Comparison of ENCODE assay signal across 9 cellular contexts in the genomic region with DNA sequence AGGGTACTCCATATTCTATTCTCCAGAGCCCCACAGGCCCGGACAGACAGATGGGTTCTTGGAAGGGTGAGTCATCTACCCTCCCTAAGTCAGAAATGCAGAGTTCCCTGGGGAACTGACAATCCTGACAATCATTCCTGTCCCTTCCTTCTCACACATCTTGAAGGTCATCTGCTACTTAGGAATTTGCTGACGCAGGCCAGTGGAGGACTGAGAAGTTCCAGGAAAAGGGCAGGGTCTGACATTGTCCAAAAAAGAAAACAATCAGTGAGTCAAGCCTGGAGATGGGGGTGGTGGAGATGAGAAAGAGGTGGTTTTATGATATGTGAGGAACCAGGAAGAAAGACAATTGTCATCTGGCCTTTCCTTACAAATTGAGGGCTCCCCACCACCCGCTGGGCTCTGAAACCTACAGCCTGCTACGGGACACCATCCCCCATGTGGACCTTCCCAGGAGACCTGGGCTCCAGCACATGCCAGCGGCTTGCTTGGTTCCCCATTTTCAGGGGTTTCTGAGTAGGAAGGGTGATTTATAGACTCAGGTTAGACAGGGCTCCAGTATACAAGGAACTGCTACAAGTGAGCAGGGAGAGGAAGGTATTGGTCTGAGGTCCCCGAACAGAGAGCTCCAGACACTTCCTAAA. TPM values are rescaled to one million over a fixed set of nuclear protein-coding genes. Genes with fewer than 3 reads are reported as not detected.
DNase-seq lines count a peak whose midpoint lies in the region; ATAC-seq and TF ChIP-seq lines count a peak whose summit lies in the region.
"Had no signal": no experiment of that assay in that cellular context is flagged by ENCODE, and none has a peak within 500 bp of the region (broad histone marks: within the 10 kb centered on the region; RNA-seq: fewer than 3 reads in every experiment).

No MANE protein-coding gene starts in this region.

- H3K27me3 ChIP-seq in PC-3 (ENCODE audit: low read length) = no peaks in the 10 kb centered on the region
- H3K27me3 ChIP-seq in esophagus muscularis mucosa = no peaks in the 10 kb centered on the region
- no peaks in the 10 kb centered on the region for H3K27me3 ChIP-seq in trophoblast cell (ENCODE audit: insufficient read depth, low read length)

- peak overlapping the region; percentile 68 for H3K14ac ChIP-seq in trophoblast cell (ENCODE audit: low read length)

- H3K36me3 ChIP-seq in PC-3 (ENCODE audit: low read depth, low read length) (peaks cover 48% of the 10 kb centered on the region), esophagus muscularis mucosa (peaks cover 8 to 39% (median 33%) of the 10 kb centered on the region in 4 donors), trophoblast cell (ENCODE audit: control insufficient read depth in 1 of 2, insufficient read depth in 2 of 2, low read length in 2 of 2) (peaks cover 8 to 10% of the 10 kb centered on the region in 2 experiments)

- CTCF ChIA-PET in PC-3 (lab: Charles Lee) = no interaction called here

- H3K79me2 ChIP-seq in PC-3 (ENCODE audit: low read length) (peaks cover 96% of the 10 kb centered on the region), trophoblast cell (ENCODE audit: control insufficient read depth, insufficient read depth, low read length, poor library complexity) (peaks cover 6% of the 10 kb centered on the region)

- H2AFZ ChIP-seq in PC-3 (ENCODE audit: low read length) = no peak overlapping the region
- H2AFZ ChIP-seq in trophoblast cell (ENCODE audit: insufficient read depth, low read length, poor library complexity) = no peak overlapping the region

- peak overlapping the region; percentile 39 for H3K4ac ChIP-seq in trophoblast cell (ENCODE audit: low read depth, low read length)

- H4K12ac ChIP-seq in trophoblast cell (ENCODE audit: low read depth, low read length) = no peak overlapping the region

- peak overlapping the region; percentile 55 for H3K4me2 ChIP-seq in PC-3 (ENCODE audit: low read length)
- no peak overlapping the region for H3K4me2 ChIP-seq in trophoblast cell (ENCODE audit: low read length)

- TF ChIP-seq EP300 in esophagus muscularis mucosa (IDR thresholded peaks at IDR 0.05) = peak; percentile 83

- H4K8ac ChIP-seq in trophoblast cell (ENCODE audit: low read depth, low read length) = peak overlapping the region; percentile 78

- no peak overlapping the region for H3K23ac ChIP-seq in trophoblast cell (ENCODE audit: low read length)

- no peak for TF ChIP-seq CTCF in PC-3 (conservative IDR thresholded peaks at IDR 0.05; ENCODE audit: low read depth, low read length)
- no peak for TF ChIP-seq CTCF in esophagus muscularis mucosa (IDR thresholded peaks at IDR 0.05)

- intact Hi-C loops in PC-3 (cut with micrococcal nuclease) (loop anchor here (2.0 kb wide), 1 partner anchor 13 kb away; the partner anchor contains the start of gene CD59), esophagus muscularis mucosa (cut with DNase I) (no loop called here)

- no peaks in the 10 kb centered on the region for H3K9me2 ChIP-seq in PC-3 (replicated peaks; ENCODE audit: low read length)

- peak overlapping the region; percentile 25 for H2BK12ac ChIP-seq in trophoblast cell (ENCODE audit: low read length)

- H3K4me3 ChIP-seq in PC-3 (ENCODE audit: low read length) (peak overlapping the region; percentile 12; the same call in 1 of the 2 replicates), esophagus muscularis mucosa (no peak overlapping the region), trophoblast cell (ENCODE audit: low read depth, low read length) (no peak overlapping the region)

- H3K4me1 ChIP-seq in PC-3 (ENCODE audit: insufficient read depth, low read length) (peaks cover 68% of the 10 kb centered on the region), esophagus muscularis mucosa (peaks cover 72 to 86% (median 77%) of the 10 kb centered on the region in 4 donors), trophoblast cell (ENCODE audit: control insufficient read depth in 1 of 2, insufficient read depth in 2 of 2, low read length in 2 of 2) (peaks cover 27 to 38% of the 10 kb centered on the region in 2 experiments)

- TF ChIP-seq POLR2A in esophagus muscularis mucosa (IDR thresholded peaks at IDR 0.05; ENCODE audit: low read depth) = no peak

- H3K18ac ChIP-seq in trophoblast cell (ENCODE audit: low read length) = peak overlapping the region; percentile 73

- peaks cover 31% of the 10 kb centered on the region for H3K79me1 ChIP-seq in trophoblast cell (ENCODE audit: low read length)

- no TSS peak for BruUV-seq in PC-3 (replicated peaks; lab: Mats Ljungman, UMichigan)

- H3F3A ChIP-seq in PC-3 (ENCODE audit: low read length, unreplicated experiment) = peaks cover 8% of the 10 kb centered on the region

- peak; percentile 80 for DNase-seq in PC-3
- DNase-seq in esophagus muscularis mucosa (ENCODE audit: extremely low spot score) = no peak
- DNase-seq in trophoblast cell = peak; percentile 94 to 98
- no peak for DNase-seq in HuH-7.5 (ENCODE audit: low spot score)
- no peak for DNase-seq in DMS53 treated with DMSO at 0.1 percent for 48 hours (lab: John Stamatoyannopoulos, UW; ENCODE audit: unreplicated experiment)
- DNase-seq in NCI-H2107 treated with DMSO at 0.1 percent for 48 hours (lab: John Stamatoyannopoulos, UW; ENCODE audit: unreplicated experiment) = no peak

- peaks cover 8% of the 10 kb centered on the region; the same call in 1 of the 2 replicates for H4K20me1 ChIP-seq in PC-3 (ENCODE audit: low read length)

- POLR2A ChIA-PET in PC-3 (lab: Charles Lee; ENCODE audit: unreplicated experiment) = no interaction called here

- ATAC-seq in GM21529 (IDR thresholded peaks at IDR 0.05; ENCODE audit: unreplicated experiment) = peak; percentile 27
- peak; percentile 35 for ATAC-seq in PC-3
- ATAC-seq in HG02870 (IDR thresholded peaks at IDR 0.05; ENCODE audit: unreplicated experiment) = no peak

- peak overlapping the region; percentile 67 for H2BK120ac ChIP-seq in trophoblast cell (ENCODE audit: insufficient read depth, low read length, poor library complexity)

- H2BK5ac ChIP-seq in trophoblast cell (ENCODE audit: low read depth, low read length, poor library complexity) = peak overlapping the region; percentile 86

- peak overlapping the region; percentile 7 for H2AK5ac ChIP-seq in trophoblast cell (ENCODE audit: low read length)

- H3K9me3 ChIP-seq in PC-3 (ENCODE audit: low read length) (no peaks in the 10 kb centered on the region), esophagus muscularis mucosa (no peaks in the 10 kb centered on the region), trophoblast cell (ENCODE audit: insufficient read depth, low read depth, low read length) (no peaks in the 10 kb centered on the region)

- H3K27ac ChIP-seq in PC-3 (ENCODE audit: low read length) = peak overlapping the region; percentile 99
- peak overlapping the region; percentile 67 to 83 (median 79) for H3K27ac ChIP-seq in esophagus muscularis mucosa (replicated peaks in 1 of 4)
- H3K27ac ChIP-seq in trophoblast cell (ENCODE audit: low read depth, low read length) = peak overlapping the region; percentile 90

- peak overlapping the region; percentile 86 for H4K91ac ChIP-seq in trophoblast cell (ENCODE audit: low read depth, low read length)

- 53% methylated on average over 6 of the region's 6 CpGs for WGBS in esophagus muscularis mucosa
- WGBS in trophoblast cell (ENCODE audit: extremely low coverage, insufficient coverage, insufficient read length) = no CpG with 5 or more reads among the region's 6 CpGs

- H3K9ac ChIP-seq in PC-3 (ENCODE audit: low read length) = peak overlapping the region; percentile 89
- no peak overlapping the region for H3K9ac ChIP-seq in trophoblast cell (ENCODE audit: low read length)

RNA-seq across cellular contexts. Expression of gene CD59, which starts 12.9 kb away (rescaled TPM):
- 134 and 170 TPM in 2 replicates for total RNA-seq in PC-3 (2014; rRNA removed)
- 100 to 1,000 TPM; 135 to 528 (median 378) TPM for total RNA-seq in esophagus muscularis mucosa
- 205 and 208 TPM in 2 replicates for polyA plus RNA-seq in trophoblast cell (2013)

RNA-seq across cellular contexts. Expression of gene C11orf91, which starts 22.7 kb away (rescaled TPM):
- total RNA-seq in PC-3 (2014; rRNA removed) (1.0 TPM in 1 of 2 replicates, not detected in the other), esophagus muscularis mucosa (not detected)
- polyA plus RNA-seq in trophoblast cell (2013) = 0.11 and 0.12 TPM in 2 replicates
- total RNA-seq: lung microvascular endothelial cell had no signal

RNA-seq across cellular contexts. Expression of gene FBXO3, which starts 51.0 kb away (rescaled TPM):
- total RNA-seq in PC-3 (2014; rRNA removed) (20.2 and 22.5 TPM in 2 replicates), esophagus muscularis mucosa (10 to 100 TPM; 26.5 to 49.2 (median 43.8) TPM)
- polyA plus RNA-seq in trophoblast cell (2013) = 22.2 and 22.5 TPM in 2 replicates

Comparison
In these comparisons a context has a peak if more than half of its experiments do, and no peak if none do; other contexts are left out.
1. DNase-seq: peak in PC-3 (single experiment) and trophoblast cell (2 of 2); none in esophagus muscularis mucosa (single experiment), HuH-7.5 (single experiment), DMS53 treated with DMSO at 0.1 percent for 48 hours (single experiment) and NCI-H2107 treated with DMSO at 0.1 percent for 48 hours (single experiment).
2. Peak in every context shown above with its lines, with median percentiles within 50 percentile points of each other: H3K27ac ChIP-seq.